ENCODE assay signal across 8 cellular contexts in genomic region chr9:101028346-101029299, GRCh38.
DNase-seq lines count a peak whose midpoint lies in the region; ATAC-seq lines count a peak whose summit lies in the region.

PLPPR1 (plus strand) TSS chr9:101028727.

- peak within 1 kb of the TSS; percentile 78 for H3K4me3 ChIP-seq in adipocyte (ENCODE audit: low read length)
- H3K4me3 ChIP-seq in rectal smooth muscle tissue (ENCODE audit: low read length): peak within 1 kb of the TSS; percentile 60

- no peak within 1 kb of the TSS for H3K27ac ChIP-seq in rectal smooth muscle tissue (ENCODE audit: low read depth, low read length)

- no peak within 1 kb of the TSS for H3K9ac ChIP-seq in adipocyte (ENCODE audit: low read length)
- H3K9ac ChIP-seq in rectal smooth muscle tissue (ENCODE audit: low read length): no peak within 1 kb of the TSS

- no peaks in the 10 kb centered on the region for H3K9me3 ChIP-seq in adipocyte (ENCODE audit: control insufficient read depth, low read length)

- DNase-seq in DMS53 (lab: John Stamatoyannopoulos, UW) (peak; percentile 89), NCI-H187 treated with DMSO at 0.1 percent for 48 hours (lab: John Stamatoyannopoulos, UW) (peak; percentile 51), adipocyte (ENCODE audit: low read depth) (peak; percentile 60), hippocampal formation (lab: John Stamatoyannopoulos, UW) (peak; percentile 83 to 84), amniotic stem cell (lab: John Stamatoyannopoulos, UW) (no peak), germinal center (ENCODE audit: low spot score) (no peak)

- H3K36me3 ChIP-seq in adipocyte (ENCODE audit: control insufficient read depth, insufficient read depth, low read length, severe bottlenecking): no peaks in the 10 kb centered on the region
- no peaks in the 10 kb centered on the region for H3K36me3 ChIP-seq in rectal smooth muscle tissue (ENCODE audit: control insufficient read depth, insufficient read depth, low read length)

- H3K27me3 ChIP-seq in adipocyte (replicated peaks; ENCODE audit: control insufficient read depth, insufficient read depth, low read length): peaks cover 55% of the 10 kb centered on the region
- peaks cover 5% of the 10 kb centered on the region for H3K27me3 ChIP-seq in rectal smooth muscle tissue (ENCODE audit: control insufficient read depth, insufficient read depth, low read length)

- H3K4me1 ChIP-seq in adipocyte (ENCODE audit: control insufficient read depth, insufficient read depth, low read length) (peaks cover 3% of the 10 kb centered on the region), rectal smooth muscle tissue (ENCODE audit: control insufficient read depth, insufficient read depth, low read length) (no peaks in the 10 kb centered on the region)

- ATAC-seq in HG03025 (IDR thresholded peaks at IDR 0.05; ENCODE audit: low FRiP score, unreplicated experiment): no peak

Comparison
In these comparisons a context has a peak if more than half of its experiments do, and no peak if none do; other contexts are left out.
1. DNase-seq: peak in DMS53 (single experiment), NCI-H187 treated with DMSO at 0.1 percent for 48 hours (single experiment), adipocyte (single experiment) and hippocampal formation (2 of 2); none in amniotic stem cell (single experiment) and germinal center (single experiment).